ENCODE assay signal across 9 cellular contexts in genomic region chr5:33379757-33380156, GRCh38.
DNase-seq lines count a peak whose midpoint lies in the region; ATAC-seq and TF ChIP-seq lines count a peak whose summit lies in the region.
"Had no signal": no experiment of that assay in that cellular context is flagged by ENCODE, and none has a peak within 500 bp of the region (broad histone marks: within the 10 kb centered on the region; RNA-seq: fewer than 3 reads in every experiment).

No MANE protein-coding gene starts in this region.

- H3K9me3 Mint-ChIP-seq in mesothelial cell of epicardium = peaks cover 19% of the 10 kb centered on the region

- TF ChIP-seq CTCF in DND-41 (IDR thresholded peaks at IDR 0.05; ENCODE audit: borderline replicate concordance, extremely low read depth, low read length, poor library complexity, severe bottlenecking) (peak; percentile 26), VCaP (conservative IDR thresholded peaks at IDR 0.05) (peak; percentile 18; the same call in 1 of the 2 replicates), mesothelial cell of epicardium (IDR thresholded peaks at IDR 0.05; ENCODE audit: unreplicated experiment) (no peak)

- no peak for ATAC-seq in DND-41 (ENCODE audit: insufficient read depth, low read depth)
- ATAC-seq in HG02852 (IDR thresholded peaks at IDR 0.05; ENCODE audit: unreplicated experiment) = no peak

- H3K27ac ChIP-seq in DND-41 (ENCODE audit: low read length) (no peak overlapping the region), VCaP (no peak overlapping the region)

- DNase-seq in DND-41 (no peak), HK-2 (ENCODE audit: unreplicated experiment) (peak; percentile 4), kidney tubule cell (ENCODE audit: low spot score) (peak; percentile 42), mesothelial cell of epicardium (ENCODE audit: low spot score in 2 of 2, unreplicated experiment in 2 of 2) (no peak), DMS79 treated with DMSO at 0.1 percent for 48 hours (lab: John Stamatoyannopoulos, UW) (no peak)
- DNase-seq in activated T-cell treated with anti-CD3 and anti-CD28 coated beads, Interleukin-2, amount 50 U/mL, for 48 hours = no peak
- DNase-seq: activated CD4-positive, alpha-beta T cell treated with anti-CD3 and anti-CD28 coated beads, Interleukin-2, amount 50 U/mL, for 4 hours had no signal

- no peaks in the 10 kb centered on the region for H3K79me2 ChIP-seq in DND-41 (ENCODE audit: insufficient read depth, low read length)

- no peaks in the 10 kb centered on the region for H3K36me3 Mint-ChIP-seq in mesothelial cell of epicardium

- H2AFZ ChIP-seq in DND-41 (ENCODE audit: low read depth, low read length) = no peak overlapping the region

- H3K27me3 ChIP-seq in DND-41 (ENCODE audit: insufficient read depth, low read length, poor library complexity) = no peaks in the 10 kb centered on the region

- H3K4me1 ChIP-seq in DND-41 (ENCODE audit: insufficient read depth, low read length) = no peaks in the 10 kb centered on the region

- H4K20me1 ChIP-seq in DND-41 (ENCODE audit: insufficient read depth, low read length) = no peaks in the 10 kb centered on the region

- no peaks in the 10 kb centered on the region for H3K36me3 ChIP-seq in DND-41 (ENCODE audit: insufficient read depth, low read length)

- no peak overlapping the region for H3K27ac Mint-ChIP-seq in mesothelial cell of epicardium

- no peak overlapping the region for H3K4me3 ChIP-seq in DND-41 (ENCODE audit: low read depth in 1 of 2, low read length in 2 of 2)

- no peak overlapping the region for H3K4me2 ChIP-seq in DND-41 (ENCODE audit: insufficient read depth, low read length)

- no peaks in the 10 kb centered on the region for H3K4me1 Mint-ChIP-seq in mesothelial cell of epicardium

- no peak overlapping the region for H3K9ac ChIP-seq in DND-41 (ENCODE audit: low read depth, low read length)

- H3K9me3 ChIP-seq in DND-41 (ENCODE audit: insufficient read depth, low read length, severe bottlenecking) = no peaks in the 10 kb centered on the region

- H3K4me3 Mint-ChIP-seq in mesothelial cell of epicardium = no peak overlapping the region

- H3K27me3 Mint-ChIP-seq in mesothelial cell of epicardium (ENCODE audit: low read depth) = no peaks in the 10 kb centered on the region

Comparison
In these comparisons a context has a peak if more than half of its experiments do, and no peak if none do; other contexts are left out.
1. DNase-seq: peak in HK-2 (single experiment) and kidney tubule cell (single experiment); none in DND-41 (single experiment), mesothelial cell of epicardium (0 of 2), activated T-cell treated with anti-CD3 and anti-CD28 coated beads, Interleukin-2, amount 50 U/mL, for 48 hours (0 of 2) and DMS79 treated with DMSO at 0.1 percent for 48 hours (single experiment).